25 cellular contexts compared by ENCODE assay signal in genomic region chr5:131756942-131757341, GRCh38. TPM values are rescaled to one million over a fixed set of nuclear protein-coding genes. Genes with fewer than 3 reads are reported as not detected.
DNase-seq lines count a peak whose midpoint lies in the region; ATAC-seq, FAIRE-seq and TF ChIP-seq lines count a peak whose summit lies in the region.
"Had no signal": no experiment of that assay in that cellular context is flagged by ENCODE, and none has a peak within 500 bp of the region (broad histone marks: within the 10 kb centered on the region; RNA-seq: fewer than 3 reads in every experiment).

No MANE protein-coding gene starts in this region.

- no peak overlapping the region for H3K27ac ChIP-seq in BLaER1
- peak overlapping the region; percentile 64 for H3K27ac ChIP-seq in K562 (ENCODE audit: extremely low read depth, low read depth, low read length)
- H3K27ac ChIP-seq in sigmoid colon, result no peak overlapping the region
- H3K27ac ChIP-seq: right lobe of liver, suprapubic skin, upper lobe of right lung had no signal

- TF ChIP-seq RAD21 in K562 (CRISPR knock-in tag; conservative IDR thresholded peaks at IDR 0.05 in 1 of 2, IDR thresholded peaks at IDR 0.05 in 1 of 2), result no peak

- peaks cover 83% of the 10 kb centered on the region for H4K20me1 ChIP-seq in BLaER1
- peaks cover 3% of the 10 kb centered on the region for H4K20me1 ChIP-seq in Loucy (ENCODE audit: insufficient read depth, low read length, poor library complexity, severe bottlenecking)
- peaks cover 16% of the 10 kb centered on the region; the same call in 1 of the 2 replicates for H4K20me1 ChIP-seq in K562 (replicated peaks; ENCODE audit: control insufficient read depth, insufficient read depth, low read length)

- H3K79me2 ChIP-seq in Loucy (ENCODE audit: insufficient read depth, low read length), result peaks cover 99% of the 10 kb centered on the region
- peaks cover 100% of the 10 kb centered on the region for H3K79me2 ChIP-seq in K562 (ENCODE audit: control insufficient read depth, insufficient read depth, low read length)

- POLR2A ChIA-PET in K562 (lab: Yijun Ruan, JAX), result interaction anchor here (0.6 to 1.6 kb wide), 2 partner anchors 41 to 1709 kb away, joined by 3 to 5 read pairs; no protein-coding TSS in a partner anchor

- no peaks in the 10 kb centered on the region for H3K9me1 ChIP-seq in K562 (ENCODE audit: control insufficient read depth, insufficient read depth, low read length)

- WGBS in K562 (ENCODE audit: insufficient coverage, low coverage, missing lambda C conversion rate), result 0% methylated on average over 1 of the region's 1 CpG
- WGBS in sigmoid colon, 2 donors, result 26 to 31% methylated on average over 1 of the region's 1 CpG

- H3K9me2 ChIP-seq in Loucy (replicated peaks; ENCODE audit: low read depth, low read length), result no peaks in the 10 kb centered on the region

- in situ Hi-C loops in K562 (cut with MboI), result no loop called here

- H3K27me3 ChIP-seq in BLaER1 (no peaks in the 10 kb centered on the region), Loucy (ENCODE audit: insufficient read depth, low read length, poor library complexity, severe bottlenecking) (no peaks in the 10 kb centered on the region), K562 (ENCODE audit: control insufficient read depth in 2 of 2, insufficient read depth in 2 of 2, low read length in 2 of 2) (no peaks in the 10 kb centered on the region), sigmoid colon (no peaks in the 10 kb centered on the region)
- H3K27me3 ChIP-seq: right lobe of liver, suprapubic skin, upper lobe of right lung had no signal

- BruUV-seq in K562 (replicated peaks; lab: Mats Ljungman, UMichigan), result no TSS peak

- H3K4me1 ChIP-seq in BLaER1 (peaks cover 34% of the 10 kb centered on the region), Loucy (ENCODE audit: insufficient read depth, low read length, poor library complexity, severe bottlenecking) (peaks cover 47% of the 10 kb centered on the region), K562 (replicated peaks in 1 of 2; ENCODE audit: control insufficient read depth in 2 of 2, insufficient read depth in 2 of 2, low read length in 2 of 2) (peaks cover 16 to 51% of the 10 kb centered on the region in 2 experiments), sigmoid colon (peaks cover 0 to 58% (median 53%) of the 10 kb centered on the region in 4 donors)
- H3K4me1 ChIP-seq: Caco-2 had no signal

- peaks cover 6% of the 10 kb centered on the region; the same call in 1 of the 2 replicates for H3F3A ChIP-seq in Loucy (ENCODE audit: low read depth)

- H3K9ac ChIP-seq in BLaER1, result no peak overlapping the region
- peak overlapping the region; percentile 52 for H3K9ac ChIP-seq in Loucy (ENCODE audit: low read depth, low read length, poor library complexity, severe bottlenecking)
- H3K9ac ChIP-seq in K562 (ENCODE audit: insufficient read depth in 1 of 2, low read depth in 2 of 2, low read length in 2 of 2), result peak overlapping the region in 1 of 2 experiments; percentile 14; a peak in 1 of 4 replicates

- ATAC-seq in K562 (peak; percentile 52), GM21528 (IDR thresholded peaks at IDR 0.05; ENCODE audit: low FRiP score, unreplicated experiment) (no peak), GM21526 (IDR thresholded peaks at IDR 0.05; ENCODE audit: low FRiP score, unreplicated experiment) (no peak)
- ATAC-seq: right lobe of liver, upper lobe of right lung had no signal

- H3K9me3 ChIP-seq in BLaER1, result peaks cover 16% of the 10 kb centered on the region
- no peaks in the 10 kb centered on the region for H3K9me3 ChIP-seq in Loucy (ENCODE audit: insufficient read depth, low read depth, low read length)
- no peaks in the 10 kb centered on the region for H3K9me3 ChIP-seq in K562 (replicated peaks; ENCODE audit: control insufficient read depth, insufficient read depth, low read depth, low read length)
- no peaks in the 10 kb centered on the region for H3K9me3 ChIP-seq in sigmoid colon
- H3K9me3 ChIP-seq: Caco-2, HAP-1, right lobe of liver, suprapubic skin, upper lobe of right lung had no signal

- intact Hi-C loops in K562 (cut with micrococcal nuclease), result no loop called here
- intact Hi-C loops in sigmoid colon (cut with DNase I), result no loop called here

- H3K4me3 ChIP-seq in BLaER1, result no peak overlapping the region
- H3K4me3 ChIP-seq in Loucy (ENCODE audit: low read length, poor library complexity, severe bottlenecking), result peak overlapping the region; percentile 48
- no peak overlapping the region for H3K4me3 ChIP-seq in K562
- no peak overlapping the region for H3K4me3 ChIP-seq in sigmoid colon
- H3K4me3 ChIP-seq: HAP-1, right lobe of liver, suprapubic skin, upper lobe of right lung had no signal

- TF ChIP-seq POLR2A in GM12891 (IDR thresholded peaks at IDR 0.05; ENCODE audit: low read depth, low read length), result no peak
- TF ChIP-seq POLR2A in K562 (conservative IDR thresholded peaks at IDR 0.05), result no peak
- no peak for TF ChIP-seq POLR2A in sigmoid colon (IDR thresholded peaks at IDR 0.05)

- no peak overlapping the region for H2AFZ ChIP-seq in Loucy (ENCODE audit: low read length)
- H2AFZ ChIP-seq in K562 (ENCODE audit: low read depth, low read length), result no peak overlapping the region

- H3K36me3 ChIP-seq in BLaER1 (peaks cover 27% of the 10 kb centered on the region), Loucy (ENCODE audit: insufficient read depth, low read length) (no peaks in the 10 kb centered on the region), K562 (ENCODE audit: control insufficient read depth, insufficient read depth, low read length) (peaks cover 5% of the 10 kb centered on the region; the same call in 2 of the 3 replicates), sigmoid colon (no peaks in the 10 kb centered on the region)
- H3K36me3 ChIP-seq: HAP-1, right lobe of liver, suprapubic skin, upper lobe of right lung had no signal

- no peak for DNase-seq in GM12891 (ENCODE audit: insufficient read length, low spot score)
- peak in 2 of 4 experiments; percentile 21 to 22 for DNase-seq in K562 (ENCODE audit: extremely low read depth in 1 of 4, low spot score in 3 of 4)
- no peak for DNase-seq in sigmoid colon
- no peak for DNase-seq in activated effector memory CD4-positive, alpha-beta T cell treated with anti-CD3 and anti-CD28 coated beads, Interleukin-2, amount 50 U/mL, for 16 hours
- DNase-seq: activated CD4-positive, alpha-beta T cell treated with anti-CD3 and anti-CD28 coated beads, Interleukin-2, amount 50 U/mL, for 4 hours; activated CD8-positive, alpha-beta memory T cell treated with anti-CD3 and anti-CD28 coated beads, Interleukin-2, amount 50 U/mL, for 48 hours; amygdala; Caco-2; effector CD8-positive, alpha-beta T cell; head of caudate nucleus; NCI-H1105; NCI-H1930; NCI-H524 treated with DMSO at 0.1 percent for 48 hours; right lobe of liver; stimulated activated naive CD4-positive, alpha-beta T cell; T1000; upper lobe of right lung had no signal

- TF ChIP-seq EP300 in K562 (IDR thresholded peaks at IDR 0.05; ENCODE audit: low read length) (no peak), sigmoid colon (IDR thresholded peaks at IDR 0.05) (no peak)

- FAIRE-seq in GM12891 (lab: Jason Lieb, UNC), result peak; percentile 75
- peak; percentile 6 for FAIRE-seq in K562 (lab: Jason Lieb, UNC)
- FAIRE-seq: colon, HTR-8/SVneo had no signal

- TF ChIP-seq CTCF in Loucy (conservative IDR thresholded peaks at IDR 0.05; ENCODE audit: low read length) (no peak), K562 (IDR thresholded peaks at IDR 0.05 in 2 of 3, conservative IDR thresholded peaks at IDR 0.05 in 1 of 3; ENCODE audit: insufficient read depth in 2 of 3, low read depth in 1 of 3, low read length in 3 of 3) (no peak), sigmoid colon (IDR thresholded peaks at IDR 0.05) (no peak)

- CTCF ChIA-PET in K562 (lab: Yijun Ruan, JAX; ENCODE audit: low intra/inter-chr PET ratio), result no interaction called here

- H3K4me2 ChIP-seq in BLaER1, result peak overlapping the region; percentile 71
- H3K4me2 ChIP-seq in Loucy (ENCODE audit: low read depth, low read length, poor library complexity, severe bottlenecking), result peak overlapping the region; percentile 77
- H3K4me2 ChIP-seq in K562 (ENCODE audit: insufficient read depth, low read length), result peak overlapping the region; percentile 37

TF ChIP-seq in GM12891, 5 proteins besides CTCF, POLR2A, EP300 and RAD21:
- TF ChIP-seq PAX5 (IDR thresholded peaks at IDR 0.05; ENCODE audit: insufficient read depth, low read length, severe bottlenecking) (no peak), POLR2AphosphoS5 (IDR thresholded peaks at IDR 0.05; ENCODE audit: low read depth, low read length) (no peak), POU2F2 (IDR thresholded peaks at IDR 0.05; ENCODE audit: low read depth, low read length) (no peak), TAF1 (IDR thresholded peaks at IDR 0.05; ENCODE audit: low read depth, low read length) (no peak), SPI1 (IDR thresholded peaks at IDR 0.05; ENCODE audit: low read depth, low read length) (no peak)

TF ChIP-seq in K562, 482 proteins besides CTCF, POLR2A, EP300 and RAD21 (continues in another document):
- TF ChIP-seq NBN (IDR thresholded peaks at IDR 0.05; ENCODE audit: low read depth), result 0 out of 2 replicates have a peak, but pooled peaks have one; percentile 27

RNA-seq across cellular contexts. Expression of gene FNIP1, which starts 39.9 kb away (rescaled TPM):
- 5.3 TPM for polyA plus RNA-seq in GM12891 (2012; ENCODE audit: low read depth, missing spikeins)
- total RNA-seq in K562 (2011; cell fraction: chromatin; rRNA removed; ENCODE audit: low replicate concordance), result 66.1 and 149 TPM in 2 replicates
- 49.7 and 55.7 TPM in 2 replicates for total RNA-seq in K562 (2011; cell fraction: nucleolus; rRNA removed)
- total RNA-seq in K562 (2011; cell fraction: nucleoplasm; rRNA removed), result 73.5 and 100 TPM in 2 replicates
- total RNA-seq in K562 (2014; rRNA removed) (18.4 and 19.9 TPM in 2 replicates), K562 (2014; rRNA removed; fragmentation: Illumina TruSeq; extraction: Trizol) (22.1 and 26.4 TPM in 2 replicates), K562 (2015; rRNA removed; fragmentation: Illumina TruSeq; extraction: Trizol) (31.1 and 32.8 TPM in 2 replicates), K562 (2021) (22.1 and 24.6 TPM in 2 replicates), sigmoid colon (10 to 100 TPM; 46.4 to 74.4 (median 56.5) TPM)
- polyA plus RNA-seq in K562 (2011; rRNA removed) (17.9 and 19.7 TPM in 2 replicates), K562 (2014; fragmentation: Illumina TruSeq; extraction: Trizol) (10.3 and 10.7 TPM in 2 replicates), K562 (2014; fragmentation: Nextera tagmentation; extraction: Ambion mirVana) (1 to 10 TPM; 5.0 to 8.7 TPM), K562 (2014; rRNA removed) (9.4 and 12.0 TPM in 2 replicates), sigmoid colon (1 to 10 TPM; 3.6 to 5.7 (median 4.2) TPM)
- polyA plus RNA-seq in K562 (2011; cell fraction: cytosol; rRNA removed), result 5.5 and 9.3 TPM in 2 replicates
- polyA plus RNA-seq in K562 (2011; cell fraction: nucleus; rRNA removed), result 17.5 and 20.3 TPM in 2 replicates
- polyA plus RNA-seq in K562 (2012), result 7.5 and 10.7 TPM in 2 replicates
- 54.7 and 58.9 TPM in 2 replicates for polyA minus RNA-seq in K562 (2011; rRNA and poly(A)+ RNA removed)
- 16.2 and 16.4 TPM in 2 replicates for polyA minus RNA-seq in K562 (2011; cell fraction: cytosol; rRNA and poly(A)+ RNA removed)
- 48.3 and 63.5 TPM in 2 replicates for polyA minus RNA-seq in K562 (2011; cell fraction: nucleus; rRNA and poly(A)+ RNA removed)
